8 cellular contexts compared by ENCODE assay signal in the genomic region with DNA sequence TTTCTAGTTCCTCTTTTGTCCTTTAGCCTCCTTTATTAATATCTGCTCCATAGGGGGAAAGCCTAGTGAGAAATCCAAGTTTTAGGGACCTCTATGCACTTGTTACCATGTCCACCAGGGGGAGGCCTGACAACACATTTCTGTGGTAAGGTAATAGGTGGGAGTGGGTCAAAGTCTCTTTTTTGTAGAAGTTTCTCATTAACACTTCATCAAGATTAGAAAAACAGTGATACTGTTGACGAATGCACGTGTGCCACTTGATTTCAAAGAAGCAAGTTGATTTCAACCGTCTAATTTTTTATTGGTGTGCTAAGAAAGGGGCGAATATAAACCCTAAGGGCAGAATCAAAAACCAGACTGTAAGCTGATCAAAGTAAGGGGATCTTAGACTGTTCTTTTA. TPM values are rescaled to one million over a fixed set of nuclear protein-coding genes. Genes with fewer than 3 reads are reported as not detected.
A peak's percentile ranks its signal among the peaks of the same experiment; 100 is the strongest.
DNase-seq lines count a peak whose midpoint lies in the region; ATAC-seq and TF ChIP-seq lines count a peak whose summit lies in the region.

No MANE protein-coding gene starts in this region.

- ATAC-seq in GM18505 (IDR thresholded peaks at IDR 0.05; ENCODE audit: unreplicated experiment) (peak; percentile 90), HG02943 (IDR thresholded peaks at IDR 0.05; ENCODE audit: low read depth, unreplicated experiment) (peak; percentile 83), memory B cell (ENCODE audit: low read depth) (peak; percentile 93)
- ATAC-seq in effector memory CD8-positive, alpha-beta T cell (replicated peaks) = peak; percentile 85
- ATAC-seq in stimulated activated memory B cell treated with anti-CD40 and anti-IgM and Interleukin-4, amounts not matched to agents 10 μg/mL and 1 μg/mL and 100 μg/mL, for 72 hours = peak; percentile 57

- no peak overlapping the region for H3K27ac Mint-ChIP-seq in activated CD4-positive, alpha-beta T cell treated with anti-CD3 and anti-CD28 coated beads, Interleukin-2, amount 10 ng/mL, durations not matched to agents 7 days and 5 days
- H3K27ac Mint-ChIP-seq in effector memory CD8-positive, alpha-beta T cell = no peak overlapping the region
- H3K27ac Mint-ChIP-seq in memory B cell = no peak overlapping the region
- H3K27ac Mint-ChIP-seq in stimulated activated memory B cell treated with anti-CD40 and anti-IgM and Interleukin-4, amounts not matched to agents 10 μg/mL and 1 μg/mL and 100 μg/mL, for 72 hours = no peak overlapping the region

- no peaks in the 10 kb centered on the region for H3K9me3 Mint-ChIP-seq in activated CD4-positive, alpha-beta T cell treated with anti-CD3 and anti-CD28 coated beads, Interleukin-2, amount 10 ng/mL, durations not matched to agents 7 days and 5 days
- H3K9me3 Mint-ChIP-seq in effector memory CD8-positive, alpha-beta T cell = no peaks in the 10 kb centered on the region
- H3K9me3 Mint-ChIP-seq in memory B cell = no peaks in the 10 kb centered on the region
- no peaks in the 10 kb centered on the region for H3K9me3 Mint-ChIP-seq in stimulated activated memory B cell treated with anti-CD40 and anti-IgM and Interleukin-4, amounts not matched to agents 10 μg/mL and 1 μg/mL and 100 μg/mL, for 72 hours

- H3K27me3 Mint-ChIP-seq in activated CD4-positive, alpha-beta T cell treated with anti-CD3 and anti-CD28 coated beads, Interleukin-2, amount 10 ng/mL, durations not matched to agents 7 days and 5 days = peaks cover 16% of the 10 kb centered on the region
- peaks cover 0 to 24% of the 10 kb centered on the region in 2 donors for H3K27me3 Mint-ChIP-seq in effector memory CD8-positive, alpha-beta T cell
- H3K27me3 Mint-ChIP-seq in memory B cell = peaks cover 6% of the 10 kb centered on the region
- peaks cover 29% of the 10 kb centered on the region for H3K27me3 Mint-ChIP-seq in stimulated activated memory B cell treated with anti-CD40 and anti-IgM and Interleukin-4, amounts not matched to agents 10 μg/mL and 1 μg/mL and 100 μg/mL, for 72 hours

- no peak overlapping the region for H3K4me3 Mint-ChIP-seq in activated CD4-positive, alpha-beta T cell treated with anti-CD3 and anti-CD28 coated beads, Interleukin-2, amount 10 ng/mL, durations not matched to agents 7 days and 5 days
- H3K4me3 Mint-ChIP-seq in effector memory CD8-positive, alpha-beta T cell = no peak overlapping the region
- H3K4me3 Mint-ChIP-seq in memory B cell = no peak overlapping the region
- H3K4me3 Mint-ChIP-seq in stimulated activated memory B cell treated with anti-CD40 and anti-IgM and Interleukin-4, amounts not matched to agents 10 μg/mL and 1 μg/mL and 100 μg/mL, for 72 hours = no peak overlapping the region

- DNase-seq in AG08396 (ENCODE audit: low spot score) (peak; percentile 43), NCI-H2171 treated with DMSO at 0.1 percent for 48 hours (lab: John Stamatoyannopoulos, UW) (peak; percentile 20), memory B cell (ENCODE audit: low spot score in 2 of 2) (peak; percentile 57 to 60)
- peak; percentile 69 for DNase-seq in activated CD4-positive, alpha-beta T cell treated with anti-CD3 and anti-CD28 coated beads, Interleukin-2, amount 10 ng/mL, durations not matched to agents 7 days and 5 days
- peak; percentile 46 to 51 (median 47) for DNase-seq in effector memory CD8-positive, alpha-beta T cell

- H3K36me3 Mint-ChIP-seq in activated CD4-positive, alpha-beta T cell treated with anti-CD3 and anti-CD28 coated beads, Interleukin-2, amount 10 ng/mL, durations not matched to agents 7 days and 5 days (ENCODE audit: low read depth) = no peaks in the 10 kb centered on the region
- H3K36me3 Mint-ChIP-seq in effector memory CD8-positive, alpha-beta T cell (ENCODE audit: insufficient read depth) = no peaks in the 10 kb centered on the region
- H3K36me3 Mint-ChIP-seq in memory B cell = no peaks in the 10 kb centered on the region
- H3K36me3 Mint-ChIP-seq in stimulated activated memory B cell treated with anti-CD40 and anti-IgM and Interleukin-4, amounts not matched to agents 10 μg/mL and 1 μg/mL and 100 μg/mL, for 72 hours = no peaks in the 10 kb centered on the region

- peaks cover 2% of the 10 kb centered on the region for H3K4me1 Mint-ChIP-seq in activated CD4-positive, alpha-beta T cell treated with anti-CD3 and anti-CD28 coated beads, Interleukin-2, amount 10 ng/mL, durations not matched to agents 7 days and 5 days
- H3K4me1 Mint-ChIP-seq in effector memory CD8-positive, alpha-beta T cell (ENCODE audit: low read depth in 2 of 2) = no peaks in the 10 kb centered on the region
- H3K4me1 Mint-ChIP-seq in memory B cell = no peaks in the 10 kb centered on the region
- H3K4me1 Mint-ChIP-seq in stimulated activated memory B cell treated with anti-CD40 and anti-IgM and Interleukin-4, amounts not matched to agents 10 μg/mL and 1 μg/mL and 100 μg/mL, for 72 hours = peaks cover 4% of the 10 kb centered on the region

- POLR2A ChIA-PET in activated CD4-positive, alpha-beta T cell treated with anti-CD3 and anti-CD28 coated beads, Interleukin-2, amount 10 ng/mL, durations not matched to agents 7 days and 5 days (lab: Charles Lee) = no interaction called here

- TF ChIP-seq POLR2A in GM18505 (IDR thresholded peaks at IDR 0.05; ENCODE audit: borderline replicate concordance, extremely low read depth, insufficient read depth, insufficient read length) = no peak

- CTCF ChIA-PET in activated CD4-positive, alpha-beta T cell treated with anti-CD3 and anti-CD28 coated beads, Interleukin-2, amount 10 ng/mL, durations not matched to agents 7 days and 5 days (lab: Charles Lee) = interaction anchor here (0.6 to 1.4 kb wide), 5 partner anchors 12 to 792 kb away, joined by 3 to 4 read pairs (median 3); no protein-coding TSS in a partner anchor

RNA-seq across cellular contexts. Expression of gene CISD1, which starts 30.6 kb away (rescaled TPM):
- total RNA-seq in activated CD4-positive, alpha-beta T cell treated with anti-CD3 and anti-CD28 coated beads, Interleukin-2, amount 10 ng/mL, durations not matched to agents 7 days and 5 days = 10 to 100 TPM; 23.5 to 25.8 TPM

RNA-seq across cellular contexts. Expression of gene IPMK, which starts 31.9 kb away (rescaled TPM):
- 1 to 10 TPM; 4.8 to 5.7 TPM for total RNA-seq in activated CD4-positive, alpha-beta T cell treated with anti-CD3 and anti-CD28 coated beads, Interleukin-2, amount 10 ng/mL, durations not matched to agents 7 days and 5 days

RNA-seq across cellular contexts. Expression of gene UBE2D1, which starts 35.2 kb away (rescaled TPM):
- 10 to 100 TPM; 11.9 to 14.8 TPM for total RNA-seq in activated CD4-positive, alpha-beta T cell treated with anti-CD3 and anti-CD28 coated beads, Interleukin-2, amount 10 ng/mL, durations not matched to agents 7 days and 5 days

Comparison
In these comparisons a context has a peak if more than half of its experiments do, and no peak if none do; other contexts are left out.
1. Peak in every context shown above with its lines: DNase-seq and ATAC-seq.